ENCODE assay signal across 14 cellular contexts in genomic region chrX:91414710-91415109, GRCh38. TPM values are rescaled to one million over a fixed set of nuclear protein-coding genes. Genes with fewer than 3 reads are reported as not detected.
A peak's percentile ranks its signal among the peaks of the same experiment; 100 is the strongest.
DNase-seq lines count a peak whose midpoint lies in the region; ATAC-seq, FAIRE-seq and TF ChIP-seq lines count a peak whose summit lies in the region.
"Had no signal": no experiment of that assay in that cellular context is flagged by ENCODE, and none has a peak within 500 bp of the region (broad histone marks: within the 10 kb centered on the region; RNA-seq: fewer than 3 reads in every experiment).

No MANE protein-coding gene starts in this region.

- DNase-seq in AG20443 (ENCODE audit: low spot score): peak; percentile 45
- peak; percentile 12 for DNase-seq in HEK293T (ENCODE audit: extremely low spot score)
- DNase-seq in astrocyte of the cerebellum (ENCODE audit: low read depth): no peak
- DNase-seq in HepG2 (ENCODE audit: low spot score): no peak
- DNase-seq in NCI-H2029 treated with DMSO at 0.1 percent for 48 hours (lab: John Stamatoyannopoulos, UW): no peak
- no peak for DNase-seq in RCC 7860 (ENCODE audit: low spot score)
- DNase-seq: activated CD8-positive, alpha-beta memory T cell treated with anti-CD3 and anti-CD28 coated beads for 24 hours; COR-L47; stimulated activated CD4-positive, alpha-beta T cell treated with anti-CD3 and anti-CD28 coated beads, Interleukin-2, amount 100 ng/mL, for 48 hours had no signal

- H3K4me3 ChIP-seq in astrocyte of the cerebellum (ENCODE audit: low read depth, low read length) (no peak overlapping the region), HepG2 (replicated peaks in 1 of 3; ENCODE audit: insufficient read depth in 1 of 3, low read depth in 2 of 3, low read length in 3 of 3) (no peak overlapping the region)

- POLR2A ChIA-PET in HEK293T (lab: Yijun Ruan, JAX) (no interaction called here), HepG2 (lab: Yijun Ruan, JAX) (no interaction called here)

- in situ Hi-C loops in astrocyte of the cerebellum (cut with HindIII; ENCODE audit: low sequenced_read_pairs): no loop called here
- in situ Hi-C loops in HepG2 (cut with HindIII; ENCODE audit: extremely low pct_ligation_motif_present, low pct_unique_long_range_greater_than_20kb): no loop called here

- no peaks in the 10 kb centered on the region for H3K4me1 ChIP-seq in HepG2 (ENCODE audit: insufficient read depth, low read length)

- no peaks in the 10 kb centered on the region for H3K9me3 ChIP-seq in HepG2 (ENCODE audit: low read length)

- no peak for TF ChIP-seq EP300 in HepG2 (IDR thresholded peaks at IDR 0.05; ENCODE audit: low read depth in 2 of 2, low read length in 2 of 2)
- no peak for TF ChIP-seq EP300 in HepG2 (CRISPR knock-in tag; IDR thresholded peaks at IDR 0.05; ENCODE audit: borderline replicate concordance)

- no peak overlapping the region for H3K27ac ChIP-seq in HepG2 (ENCODE audit: extremely low read length, insufficient read depth, low read length)

- H3K4me2 ChIP-seq in HepG2 (ENCODE audit: low read depth, low read length): no peak overlapping the region

- no peaks in the 10 kb centered on the region for H3K36me3 ChIP-seq in HepG2 (replicated peaks in 1 of 2; ENCODE audit: control insufficient read depth in 1 of 2, insufficient read depth in 2 of 2, low read length in 2 of 2)

- TF ChIP-seq RAD21 in HepG2 (CRISPR knock-in tag; IDR thresholded peaks at IDR 0.05): no peak

- intact Hi-C loops in HepG2 (cut with micrococcal nuclease; ENCODE audit: unreplicated experiment): no loop called here

- no peaks in the 10 kb centered on the region for H3K79me2 ChIP-seq in HepG2 (ENCODE audit: insufficient read depth, low read length)

- FAIRE-seq in HepG2 (lab: Jason Lieb, UNC) (no peak), RCC 7860 (lab: Jason Lieb, UNC) (no peak)
- FAIRE-seq: bronchial epithelial cell had no signal

- ATAC-seq in HepG2 (peak; percentile 43; the same call in 1 of the 3 replicates), HG03460 (IDR thresholded peaks at IDR 0.05; ENCODE audit: unreplicated experiment) (no peak), GM19328 (IDR thresholded peaks at IDR 0.05; ENCODE audit: unreplicated experiment) (no peak)
- ATAC-seq: natural killer cell treated with Interleukin-12 subunit alpha and Interleukin-12 subunit beta and Interleukin-15 and Interleukin-18, amount 100 ng/mL, for 72 hours had no signal

- H3K27me3 ChIP-seq in HepG2 (ENCODE audit: control insufficient read depth in 1 of 2, insufficient read depth in 2 of 2, low read length in 2 of 2): no peaks in the 10 kb centered on the region

- WGBS in HepG2 (ENCODE audit: low lambda C conversion rate): 7% methylated on average over 6 of the region's 6 CpGs

- no TSS peak for BruUV-seq in HepG2 (replicated peaks; lab: Mats Ljungman, UMichigan)

- H3K9ac ChIP-seq in HepG2 (ENCODE audit: insufficient read depth, low read depth, low read length): no peak overlapping the region

- H2AFZ ChIP-seq in HepG2 (ENCODE audit: low read length): no peak overlapping the region

- no peak for TF ChIP-seq POLR2A in HepG2 (IDR thresholded peaks at IDR 0.05; ENCODE audit: insufficient read depth in 1 of 2, low read depth in 2 of 2, low read length in 2 of 2)

- CTCF ChIA-PET in HEK293T (lab: Yijun Ruan, JAX) (no interaction called here), HepG2 (lab: Yijun Ruan, JAX; ENCODE audit: low intra/inter-chr PET ratio, low total read pairs) (no interaction called here)

- H4K20me1 ChIP-seq in HepG2 (ENCODE audit: insufficient read depth, low read length): no peaks in the 10 kb centered on the region

- peak; percentile 33 for TF ChIP-seq CTCF in astrocyte of the cerebellum (IDR thresholded peaks at IDR 0.05; ENCODE audit: low read depth, low read length, missing control alignments)
- TF ChIP-seq CTCF in HepG2 (CRISPR knock-in tag; IDR thresholded peaks at IDR 0.05): no peak

TF ChIP-seq in HEK293T, 16 proteins besides CTCF, POLR2A, EP300 and RAD21:
- no peak for TF ChIP-seq FOXM1 (IDR thresholded peaks at IDR 0.05; ENCODE audit: borderline replicate concordance)
- no peak for TF ChIP-seq PKNOX1 (IDR thresholded peaks at IDR 0.05)
- no peak for TF ChIP-seq BHLHE40 (IDR thresholded peaks at IDR 0.05; ENCODE audit: borderline replicate concordance)
- TF ChIP-seq HDGF (IDR thresholded peaks at IDR 0.05; ENCODE audit: borderline replicate concordance): no peak
- no peak for TF ChIP-seq FOXA1 (IDR thresholded peaks at IDR 0.05)
- TF ChIP-seq SUZ12 (IDR thresholded peaks at IDR 0.05): no peak
- no peak for TF ChIP-seq TARDBP (IDR thresholded peaks at IDR 0.05)
- no peak for TF ChIP-seq ZNF384 (IDR thresholded peaks at IDR 0.05)
- TF ChIP-seq LEF1 (IDR thresholded peaks at IDR 0.05; ENCODE audit: borderline replicate concordance): no peak
- no peak for TF ChIP-seq SP1 (IDR thresholded peaks at IDR 0.05)
- TF ChIP-seq CTBP1 (IDR thresholded peaks at IDR 0.05; ENCODE audit: borderline replicate concordance): no peak
- TF ChIP-seq ELF4 (IDR thresholded peaks at IDR 0.05): no peak
- no peak for TF ChIP-seq ARNT (IDR thresholded peaks at IDR 0.05)
- TF ChIP-seq NFRKB (IDR thresholded peaks at IDR 0.05): no peak

TF ChIP-seq in HepG2, 621 proteins besides CTCF, POLR2A, EP300 and RAD21 (continues in another document):
- TF ChIP-seq ZBTB34 (CRISPR knock-in tag; IDR thresholded peaks at IDR 0.05) (no peak), KDM5B (CRISPR knock-in tag; IDR thresholded peaks at IDR 0.05; ENCODE audit: borderline replicate concordance) (no peak), ISX (CRISPR knock-in tag; conservative IDR thresholded peaks at IDR 0.05) (no peak), TOE1 (CRISPR knock-in tag; IDR thresholded peaks at IDR 0.05) (no peak), ZNF550 (CRISPR knock-in tag; IDR thresholded peaks at IDR 0.05; ENCODE audit: borderline replicate concordance) (no peak), FOSL1 (CRISPR knock-in tag; IDR thresholded peaks at IDR 0.05; ENCODE audit: borderline replicate concordance) (no peak), SOX5 (CRISPR knock-in tag; IDR thresholded peaks at IDR 0.05; ENCODE audit: borderline replicate concordance) (no peak), ZFP91 (CRISPR knock-in tag; IDR thresholded peaks at IDR 0.05; ENCODE audit: borderline replicate concordance) (no peak), FOXC1 (CRISPR knock-in tag; IDR thresholded peaks at IDR 0.05; ENCODE audit: borderline replicate concordance) (no peak), IKZF1 (IDR thresholded peaks at IDR 0.05) (no peak), HNRNPLL (IDR thresholded peaks at IDR 0.05; ENCODE audit: low read depth, low read length, poor library complexity, severe bottlenecking) (no peak), ZBTB42 (CRISPR knock-in tag; IDR thresholded peaks at IDR 0.05) (no peak)

RNA-seq across cellular contexts. Expression of gene PABPC5, which starts 19.9 kb away (rescaled TPM):
- not detected in 2 replicates for total RNA-seq in HepG2 (2016; rRNA removed; fragmentation: Illumina TruSeq; extraction: Trizol)
- not detected in 2 replicates for total RNA-seq in HepG2 (2016; cell fraction: cytosol; rRNA removed; fragmentation: Illumina TruSeq; extraction: Trizol; ENCODE audit: low read depth)
- total RNA-seq in HepG2 (2016; cell fraction: insoluble cytoplasmic fraction; rRNA removed; fragmentation: Illumina TruSeq; extraction: Trizol): not detected in 2 replicates
- not detected in 2 replicates for total RNA-seq in HepG2 (2016; cell fraction: membrane; rRNA removed; fragmentation: Illumina TruSeq; extraction: Trizol)
- not detected in 2 replicates for total RNA-seq in HepG2 (2016; cell fraction: nucleus; rRNA removed; fragmentation: Illumina TruSeq; extraction: Trizol)
- not detected in 2 replicates for polyA plus RNA-seq in HepG2 (2011; rRNA removed)
- polyA plus RNA-seq in HepG2 (2011; cell fraction: cytosol; rRNA removed): not detected in 2 replicates
- polyA plus RNA-seq in HepG2 (2011; cell fraction: nucleus; rRNA removed): not detected in 2 replicates
- not detected in 2 replicates for polyA plus RNA-seq in HepG2 (2012)
- polyA plus RNA-seq in HepG2 (2016; cell fraction: cytosol; fragmentation: Illumina TruSeq; extraction: Trizol; ENCODE audit: low read depth): not detected in 2 replicates
- not detected in 2 replicates for polyA plus RNA-seq in HepG2 (2016; cell fraction: insoluble cytoplasmic fraction; fragmentation: Illumina TruSeq; extraction: Trizol; ENCODE audit: low read depth)
- not detected in 2 replicates for polyA plus RNA-seq in HepG2 (2016; cell fraction: membrane; fragmentation: Illumina TruSeq; extraction: Trizol; ENCODE audit: low read depth)
- not detected in 2 replicates for polyA plus RNA-seq in HepG2 (2016; cell fraction: nucleus; fragmentation: Illumina TruSeq; extraction: Trizol; ENCODE audit: insufficient read depth, low read depth)
- polyA minus RNA-seq in HepG2 (2011; rRNA and poly(A)+ RNA removed; ENCODE audit: low replicate concordance): not detected in 2 replicates
- not detected in 2 replicates for polyA minus RNA-seq in HepG2 (2011; cell fraction: cytosol; rRNA and poly(A)+ RNA removed)
- polyA minus RNA-seq in HepG2 (2011; cell fraction: nucleus; rRNA and poly(A)+ RNA removed): not detected in 2 replicates
- total RNA-seq: bronchial epithelial cell; M059J; natural killer cell treated with Interleukin-12 subunit alpha and Interleukin-12 subunit beta and Interleukin-15 and Interleukin-18, amount 100 ng/mL, for 72 hours had no signal

Comparison
In these comparisons a context has a peak if more than half of its experiments do, and no peak if none do; other contexts are left out.
1. DNase-seq: peak in AG20443 (single experiment) and HEK293T (single experiment); none in astrocyte of the cerebellum (single experiment), HepG2 (single experiment), NCI-H2029 treated with DMSO at 0.1 percent for 48 hours (single experiment) and RCC 7860 (single experiment).